In the genomic region with DNA sequence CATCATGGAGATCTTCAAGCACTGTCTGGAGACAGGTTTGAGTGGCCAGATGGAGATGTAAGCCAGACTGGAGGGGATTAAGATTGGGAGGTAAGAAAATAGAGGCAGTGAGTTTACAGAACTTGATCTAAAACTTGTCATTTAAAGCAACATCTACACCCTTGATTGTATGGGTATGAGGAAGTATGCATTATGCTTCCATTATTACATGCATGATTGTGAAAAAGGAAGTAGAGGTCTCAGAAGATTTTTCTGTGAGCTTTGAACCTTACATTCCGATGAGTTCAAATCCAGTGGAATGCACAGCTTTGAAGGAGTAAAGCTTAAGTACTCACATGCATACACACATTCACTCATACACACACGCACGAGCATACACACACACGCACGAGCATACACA, we compare ENCODE assay signal across 24 cellular contexts.
"Had no signal": no experiment of that assay in that cellular context is flagged by ENCODE, and none has a peak within 500 bp of the region (broad histone marks: within the 10 kb centered on the region; RNA-seq: fewer than 3 reads in every experiment).

No MANE protein-coding gene starts in this region.

- H3K4me2 ChIP-seq: neural progenitor cell had no signal

- H3K9ac ChIP-seq: neural progenitor cell, parathyroid adenoma had no signal

- H3K79me2 ChIP-seq: parathyroid adenoma had no signal

- H3K36me3 ChIP-seq: left lung, lower lobe of right lung, neural progenitor cell, neutrophil, right atrium auricular region, right lobe of liver, spleen, tibial nerve, uterus had no signal

- H3K4me1 ChIP-seq: left lung, lower lobe of right lung, neural progenitor cell, parathyroid adenoma, psoas muscle, right atrium auricular region, right lobe of liver, spleen, tibial nerve, uterus had no signal

- H3K27ac ChIP-seq: left lung, lower lobe of right lung, neural progenitor cell, neutrophil, parathyroid adenoma, psoas muscle, right atrium auricular region, right lobe of liver, spleen, tibial nerve, uterus had no signal

- DNase-seq: kidney glomerular epithelial cell; left cardiac atrium; left lung; lower lobe of right lung; mammary epithelial cell; mesenchymal stem cell; naive B cell; natural killer cell; nephron progenitor cell; occipital lobe; psoas muscle; right lobe of liver; spleen; stimulated activated CD4-positive, alpha-beta T cell treated with anti-CD3 and anti-CD28 coated beads, Interleukin-4, amount 100 ng/mL, for 24 hours; stimulated activated naive CD4-positive, alpha-beta T cell treated with Interleukin-2 at 50 U/mL for 16 hours; stimulated activated naive CD8-positive, alpha-beta T cell treated with anti-CD3 and anti-CD28 coated beads, Interleukin-15, amount 100 ng/mL, for 72 hours; substantia nigra; uterus had no signal

- FAIRE-seq: keratinocyte had no signal

- H3K4me3 ChIP-seq: left lung, lower lobe of right lung, neural progenitor cell, psoas muscle, right atrium auricular region, right lobe of liver, spleen, tibial nerve, uterus had no signal

- H3K9me3 ChIP-seq: left lung, lower lobe of right lung, neutrophil, psoas muscle, right atrium auricular region, right lobe of liver, spleen, tibial nerve, uterus had no signal

- H3K27me3 ChIP-seq: left lung, neural progenitor cell, neutrophil, right atrium auricular region, right lobe of liver, tibial nerve, uterus had no signal

- H2AFZ ChIP-seq: neural progenitor cell, parathyroid adenoma had no signal
